Comparison of ENCODE assay signal across 21 cellular contexts in the genomic region with DNA sequence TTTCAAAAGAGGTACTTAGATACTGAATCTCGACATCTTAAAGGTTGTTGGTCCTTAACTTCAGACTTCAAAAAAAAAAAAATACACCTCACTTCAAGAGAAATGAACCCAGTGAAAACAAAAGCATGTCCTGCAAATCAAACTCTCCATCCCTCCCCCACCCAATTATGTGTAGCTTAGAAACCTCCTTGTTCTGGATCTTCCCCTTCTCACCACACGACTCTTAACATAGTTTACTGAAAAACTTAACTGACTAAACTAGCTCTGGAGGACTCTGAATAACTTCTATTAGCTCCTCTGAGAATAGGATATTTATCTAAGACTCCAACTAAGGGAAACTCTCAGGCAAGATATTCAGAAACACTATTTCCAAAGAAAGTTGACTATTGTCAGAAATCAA. TPM values are rescaled to one million over a fixed set of nuclear protein-coding genes. Genes with fewer than 3 reads are reported as not detected.
"Had no signal": no experiment of that assay in that cellular context is flagged by ENCODE, and none has a peak within 500 bp of the region (broad histone marks: within the 10 kb centered on the region; RNA-seq: fewer than 3 reads in every experiment).

No MANE protein-coding gene starts in this region.

- FAIRE-seq: RCC 7860 had no signal

- H3K9me3 ChIP-seq: SJSA1 had no signal

- DNase-seq: KBM-7, NCI-H1092 treated with DMSO at 0.1 percent for 48 hours, NCI-H1436, NCI-H187, NCI-H2029, NCI-H2081 treated with DMSO at 0.1 percent for 48 hours, NCI-H2171, NCI-H226, NCI-H446, NCI-H510A, NCI-H524 treated with DMSO at 0.1 percent for 48 hours, NCI-H774, Right ventricle myocardium superior, RPMI8226, SIG-M5 had no signal

- H3K27me3 ChIP-seq: SJSA1 had no signal

- H3K4me3 ChIP-seq: SJSA1, SK-N-MC had no signal

- H3K27ac ChIP-seq: SJSA1, SK-N-MC had no signal

RNA-seq across cellular contexts. Expression of a gene that starts 48.7 kb away (rescaled TPM):
- total RNA-seq: HT-29, LHCN-M2, MCF 10A, SJSA1 had no signal
